Comparison of ENCODE assay signal across 20 cellular contexts in the genomic region with DNA sequence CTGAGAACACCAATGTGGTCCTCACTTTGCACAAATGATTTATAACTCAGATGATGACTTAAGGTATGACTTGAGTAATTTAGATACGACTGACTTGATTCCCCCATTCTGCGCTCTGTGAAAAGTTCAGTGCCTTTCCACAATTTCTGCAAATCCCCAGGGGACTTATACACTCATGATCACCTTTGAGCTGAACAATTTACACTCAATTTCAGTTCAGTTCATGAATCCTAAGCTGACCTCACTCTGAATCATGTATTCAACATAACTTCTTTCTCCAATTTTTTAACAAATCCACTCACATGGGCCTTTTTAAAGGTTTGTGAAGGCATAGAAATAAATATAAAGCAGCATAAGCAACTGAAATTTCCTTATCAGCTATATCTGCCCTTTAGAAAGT.
A peak's percentile ranks its signal among the peaks of the same experiment; 100 is the strongest.
DNase-seq lines count a peak whose midpoint lies in the region; ATAC-seq, FAIRE-seq and TF ChIP-seq lines count a peak whose summit lies in the region.
"Had no signal": no experiment of that assay in that cellular context is flagged by ENCODE, and none has a peak within 500 bp of the region (broad histone marks: within the 10 kb centered on the region; RNA-seq: fewer than 3 reads in every experiment).

No MANE protein-coding gene starts in this region.

- H3K56ac ChIP-seq in IMR-90 (ENCODE audit: extremely low read depth, insufficient read depth, low read length) = no peak overlapping the region

- in situ Hi-C loops in IMR-90 (cut with MboI; ENCODE audit: low sequenced_read_pairs) = no loop called here

- H3K18ac ChIP-seq in IMR-90 (ENCODE audit: low read depth, low read length) = no peak overlapping the region

- no peak overlapping the region for H3K14ac ChIP-seq in IMR-90 (replicated peaks; ENCODE audit: low read depth, low read length)

- no peak overlapping the region for H4K5ac ChIP-seq in IMR-90 (ENCODE audit: low read depth, low read length)

- intact Hi-C loops in IMR-90 (cut with micrococcal nuclease) = no loop called here

- DNase-seq in IMR-90 = peak; percentile 31
- DNase-seq in epithelial cell of prostate (ENCODE audit: low read depth, low spot score) = no peak
- no peak for DNase-seq in foreskin keratinocyte
- DNase-seq in smooth muscle cell (lab: John Stamatoyannopoulos, UW; ENCODE audit: unreplicated experiment) = no peak
- DNase-seq in activated T-cell treated with anti-CD3 and anti-CD28 coated beads, Interleukin-2, amount 50 U/mL, for 4 hours = no peak
- DNase-seq in activated CD4-positive, alpha-beta T cell treated with anti-CD3 and anti-CD28 coated beads, Interleukin-2, amount 50 U/mL, for 48 hours = no peak
- no peak for DNase-seq in RCC 7860 (ENCODE audit: low spot score)
- DNase-seq: Calu3; CD4-positive, alpha-beta memory T cell; HFFc6; NCI-H1417; NCI-H187 treated with DMSO at 0.1 percent for 48 hours; NCI-H2227 treated with DMSO at 0.1 percent for 48 hours; NCI-H524; NCI-H82 had no signal

- peaks cover 5% of the 10 kb centered on the region for H3K9me1 ChIP-seq in IMR-90 (ENCODE audit: insufficient read depth, low read length)

- TF ChIP-seq CTCF in IMR-90 (conservative IDR thresholded peaks at IDR 0.05; ENCODE audit: low read depth, low read length) (no peak), foreskin keratinocyte (conservative IDR thresholded peaks at IDR 0.05) (no peak), smooth muscle cell (IDR thresholded peaks at IDR 0.05; ENCODE audit: borderline replicate concordance, insufficient read depth, poor library complexity, severe bottlenecking) (no peak)

- H2BK20ac ChIP-seq in IMR-90 (ENCODE audit: low read depth, low read length) = no peak overlapping the region

- H3K4me1 ChIP-seq in IMR-90 (ENCODE audit: control insufficient read depth, insufficient read depth, low read length) = peaks cover 6% of the 10 kb centered on the region
- peaks cover 56% of the 10 kb centered on the region for H3K4me1 ChIP-seq in foreskin keratinocyte
- H3K4me1 ChIP-seq in smooth muscle cell (ENCODE audit: low read depth) = peaks cover 43% of the 10 kb centered on the region

- H3K4me3 Mint-ChIP-seq in activated T-cell treated with anti-CD3 and anti-CD28 coated beads, Interleukin-2, amount 50 U/mL, for 4 hours = no peak overlapping the region
- H3K4me3 Mint-ChIP-seq: CD4-positive, alpha-beta memory T cell; HFFc6 had no signal

- H3K23ac ChIP-seq in IMR-90 (ENCODE audit: low read depth, low read length) = no peak overlapping the region

- no peak overlapping the region for H2BK120ac ChIP-seq in IMR-90 (ENCODE audit: low read depth, low read length)

- CTCF ChIA-PET in IMR-90 (lab: Yijun Ruan, JAX) = interaction anchor here (0.7 kb wide), 1 partner anchor 190 kb away, joined by 3 read pairs; no protein-coding TSS in a partner anchor

- H2BK15ac ChIP-seq in IMR-90 (ENCODE audit: low read depth, low read length) = no peak overlapping the region

- no peak overlapping the region for H3K4ac ChIP-seq in IMR-90 (ENCODE audit: low read depth, low read length)

- H4K8ac ChIP-seq in IMR-90 (ENCODE audit: low read depth in 2 of 2, low read length in 2 of 2) = no peak overlapping the region

- ATAC-seq in IMR-90 (ENCODE audit: low read depth) (no peak), foreskin keratinocyte (no peak), GM18498 (IDR thresholded peaks at IDR 0.05; ENCODE audit: unreplicated experiment) (no peak)
- no peak for ATAC-seq in activated T-cell treated with anti-CD3 and anti-CD28 coated beads, Interleukin-2, amount 50 U/mL, for 4 hours
- ATAC-seq: GM12878 had no signal

- TF ChIP-seq POLR2A in IMR-90 (IDR thresholded peaks at IDR 0.05; ENCODE audit: low read depth, low read length) = no peak

- H3K9me3 Mint-ChIP-seq in activated T-cell treated with anti-CD3 and anti-CD28 coated beads, Interleukin-2, amount 50 U/mL, for 4 hours = no peaks in the 10 kb centered on the region
- H3K9me3 Mint-ChIP-seq: CD4-positive, alpha-beta memory T cell; HFFc6 had no signal

- H3K4me1 Mint-ChIP-seq in activated T-cell treated with anti-CD3 and anti-CD28 coated beads, Interleukin-2, amount 50 U/mL, for 4 hours (ENCODE audit: low read depth) = no peaks in the 10 kb centered on the region
- H3K4me1 Mint-ChIP-seq: CD4-positive, alpha-beta memory T cell had no signal

- H3K9ac ChIP-seq in IMR-90 (ENCODE audit: low read depth, low read length) (no peak overlapping the region), smooth muscle cell (ENCODE audit: low read depth) (no peak overlapping the region)
- H3K9ac ChIP-seq: BLaER1, KMS-11 had no signal

- no peak for FAIRE-seq in RCC 7860 (lab: Jason Lieb, UNC)
- FAIRE-seq: GM12878 had no signal

- dilution Hi-C loops in IMR-90 (cut with HindIII; ENCODE audit: low sequenced_read_pairs, unreplicated experiment) = no loop called here

- no peak overlapping the region for H4K91ac ChIP-seq in IMR-90 (ENCODE audit: insufficient read depth, low read depth, low read length)

- H3K4me2 ChIP-seq in IMR-90 (ENCODE audit: low read depth, low read length) (no peak overlapping the region), smooth muscle cell (peak overlapping the region; percentile 13)
- H3K4me2 ChIP-seq: KMS-11 had no signal

- H3K4me3 ChIP-seq in IMR-90 (ENCODE audit: insufficient read depth, low read depth, low read length) (no peak overlapping the region), smooth muscle cell (no peak overlapping the region)
- H3K4me3 ChIP-seq: BLaER1, GM12878 had no signal

- WGBS in IMR-90 (ENCODE audit: extremely low coverage in 2 of 2, insufficient read length in 1 of 2), 2 experiments = no CpG with 5 or more reads among the region's 2 CpGs
- WGBS in smooth muscle cell (ENCODE audit: low lambda C conversion rate) = 91% methylated on average over 2 of the region's 2 CpGs

- H3K27me3 Mint-ChIP-seq in activated T-cell treated with anti-CD3 and anti-CD28 coated beads, Interleukin-2, amount 50 U/mL, for 4 hours (ENCODE audit: low read depth) = no peaks in the 10 kb centered on the region

- no peak overlapping the region for H2AK9ac ChIP-seq in IMR-90 (replicated peaks; ENCODE audit: low read depth, low read length, poor library complexity)

- H2AFZ ChIP-seq in IMR-90 (replicated peaks; ENCODE audit: low read length, poor library complexity) (no peak overlapping the region), smooth muscle cell (ENCODE audit: low read depth) (no peak overlapping the region)

- H3K27ac ChIP-seq in IMR-90 (ENCODE audit: insufficient read depth, low read length) (no peak overlapping the region), epithelial cell of prostate (peak overlapping the region; percentile 71), foreskin keratinocyte (peak overlapping the region; percentile 60), smooth muscle cell (ENCODE audit: low read depth) (peak overlapping the region; percentile 99)
- H3K27ac ChIP-seq: BLaER1, KMS-11, RWPE1 had no signal

- H3F3A ChIP-seq in smooth muscle cell (ENCODE audit: low read depth) = peaks cover 21% of the 10 kb centered on the region

- H3K79me1 ChIP-seq in IMR-90 (ENCODE audit: low read depth in 1 of 2, low read length in 2 of 2) = no peaks in the 10 kb centered on the region

- BruUV-seq in IMR-90 (replicated peaks; lab: Mats Ljungman, UMichigan) = no TSS peak

- H2BK5ac ChIP-seq in IMR-90 (ENCODE audit: low read depth, low read length, poor library complexity, severe bottlenecking) = no peak overlapping the region

- no peaks in the 10 kb centered on the region for H3K36me3 Mint-ChIP-seq in activated T-cell treated with anti-CD3 and anti-CD28 coated beads, Interleukin-2, amount 50 U/mL, for 4 hours (ENCODE audit: insufficient read depth)
- H3K36me3 Mint-ChIP-seq: CD4-positive, alpha-beta memory T cell had no signal

- no peaks in the 10 kb centered on the region for H3K79me2 ChIP-seq in smooth muscle cell (ENCODE audit: low read depth)

- no peaks in the 10 kb centered on the region for H3K36me3 ChIP-seq in IMR-90 (ENCODE audit: control insufficient read depth, insufficient read depth, low read length)
- no peaks in the 10 kb centered on the region for H3K36me3 ChIP-seq in smooth muscle cell (ENCODE audit: low read depth)
- H3K36me3 ChIP-seq: BLaER1 had no signal

- H3K9me3 ChIP-seq in IMR-90 (ENCODE audit: control insufficient read depth, insufficient read depth, low read length) = no peaks in the 10 kb centered on the region
- no peaks in the 10 kb centered on the region for H3K9me3 ChIP-seq in smooth muscle cell (replicated peaks; ENCODE audit: low read depth)
- H3K9me3 ChIP-seq: BLaER1 had no signal

- H3K27me3 ChIP-seq in IMR-90 (ENCODE audit: control insufficient read depth, insufficient read depth, low read length) = no peaks in the 10 kb centered on the region
- no peaks in the 10 kb centered on the region for H3K27me3 ChIP-seq in foreskin keratinocyte
- no peaks in the 10 kb centered on the region for H3K27me3 ChIP-seq in smooth muscle cell (ENCODE audit: low read depth)
- H3K27me3 ChIP-seq: BLaER1 had no signal

- peaks cover 4% of the 10 kb centered on the region; the same call in 1 of the 2 replicates for H4K20me1 ChIP-seq in IMR-90 (ENCODE audit: insufficient read depth, low read length)
- no peaks in the 10 kb centered on the region for H4K20me1 ChIP-seq in smooth muscle cell (ENCODE audit: low read depth)
- H4K20me1 ChIP-seq: BLaER1 had no signal

- no peak for TF ChIP-seq RAD21 in IMR-90 (IDR thresholded peaks at IDR 0.05; ENCODE audit: low read length)

- POLR2A ChIA-PET in IMR-90 (lab: Charles Lee; ENCODE audit: unreplicated experiment) = no interaction called here

- H2AK5ac ChIP-seq in IMR-90 (ENCODE audit: low read depth, low read length) = no peak overlapping the region

TF ChIP-seq in IMR-90, 13 proteins besides CTCF, POLR2A, EP300 and RAD21:
- TF ChIP-seq, protein P1, sequence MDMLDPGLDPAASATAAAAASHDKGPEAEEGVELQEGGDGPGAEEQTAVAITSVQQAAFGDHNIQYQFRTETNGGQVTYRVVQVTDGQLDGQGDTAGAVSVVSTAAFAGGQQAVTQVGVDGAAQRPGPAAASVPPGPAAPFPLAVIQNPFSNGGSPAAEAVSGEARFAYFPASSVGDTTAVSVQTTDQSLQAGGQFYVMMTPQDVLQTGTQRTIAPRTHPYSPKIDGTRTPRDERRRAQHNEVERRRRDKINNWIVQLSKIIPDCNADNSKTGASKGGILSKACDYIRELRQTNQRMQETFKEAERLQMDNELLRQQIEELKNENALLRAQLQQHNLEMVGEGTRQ (IDR thresholded peaks at IDR 0.05; ENCODE audit: low read depth, low read length) = no peak
- TF ChIP-seq MXI1 (IDR thresholded peaks at IDR 0.05; ENCODE audit: borderline replicate concordance, low read depth, low read length) (no peak), CHD1 (IDR thresholded peaks at IDR 0.05; ENCODE audit: low read depth, low read length) (no peak)
TF ChIP-seq in IMR-90: peak in this region for 0.
